In genomic region chr2:196000551-196000950, GRCh38 we compare ENCODE assay signal across 37 cellular contexts.
DNase-seq lines count a peak whose midpoint lies in the region; ATAC-seq, FAIRE-seq and TF ChIP-seq lines count a peak whose summit lies in the region.
"Had no signal": no experiment of that assay in that cellular context is flagged by ENCODE, and none has a peak within 500 bp of the region (broad histone marks: within the 10 kb centered on the region; RNA-seq: fewer than 3 reads in every experiment).

No MANE protein-coding gene starts in this region.

- H2AFZ ChIP-seq in HepG2 (ENCODE audit: low read length) (no peak overlapping the region), GM12878 (ENCODE audit: control insufficient read depth, low read depth, low read length) (no peak overlapping the region), K562 (ENCODE audit: low read depth, low read length) (no peak overlapping the region)

- H3K4me3 ChIP-seq in HepG2 (replicated peaks in 1 of 3; ENCODE audit: insufficient read depth in 1 of 3, low read depth in 2 of 3, low read length in 3 of 3) (no peak overlapping the region), right lobe of liver (no peak overlapping the region), HEK293 (ENCODE audit: low read depth, low read length) (no peak overlapping the region), GM12878 (no peak overlapping the region), K562 (no peak overlapping the region), ascending aorta (no peak overlapping the region)
- H3K4me3 ChIP-seq: A549; BLaER1; BLaER1 treated with 17β-estradiol and CSF1 and Interleukin-3, amounts not matched to agents 10 nM and 100 nM had no signal

- no peaks in the 10 kb centered on the region for H3K9me1 ChIP-seq in K562 (ENCODE audit: control insufficient read depth, insufficient read depth, low read length)

- DNase-seq in HepG2 (ENCODE audit: low spot score) (no peak), right lobe of liver (no peak), GM12878 (ENCODE audit: low read depth, low spot score) (no peak), K562 (ENCODE audit: extremely low read depth in 1 of 4, low spot score in 3 of 4) (no peak), ascending aorta (ENCODE audit: low spot score in 2 of 2) (no peak), COLO668 (lab: John Stamatoyannopoulos, UW; ENCODE audit: unreplicated experiment) (no peak), T-cell (no peak)
- DNase-seq: 8988T; ACHN; AML-193; BE2C; C1 segment of cervical spinal cord; Caco-2; Calu3; CD4-positive, alpha-beta memory T cell; CD4-positive, alpha-beta T cell; CD4-positive, CD25-positive, alpha-beta regulatory T cell; CD8-positive, alpha-beta memory T cell; CD8-positive, alpha-beta T cell; COR-L47; DMS 273 treated with DMSO at 0.1 percent for 48 hours; DMS153; DMS53; DMS79; DMS79 treated with DMSO at 0.1 percent for 48 hours; DND-41; EL had no signal

- H3K4me2 ChIP-seq in HepG2 (ENCODE audit: low read depth, low read length) (no peak overlapping the region), GM12878 (ENCODE audit: control insufficient read depth, insufficient read depth) (no peak overlapping the region), K562 (ENCODE audit: insufficient read depth, low read length) (no peak overlapping the region)
- H3K4me2 ChIP-seq: A549; BLaER1; BLaER1 treated with 17β-estradiol and CSF1 and Interleukin-3, amounts not matched to agents 10 nM and 100 nM had no signal

- H3K36me3 Mint-ChIP-seq in T-cell: no peaks in the 10 kb centered on the region
- H3K36me3 Mint-ChIP-seq: CD14-positive monocyte; CD4-positive, CD25-positive, alpha-beta regulatory T cell; CD8-positive, alpha-beta memory T cell had no signal

- FAIRE-seq in HepG2 (lab: Jason Lieb, UNC) (no peak), GM12878 (lab: Jason Lieb, UNC) (no peak), K562 (lab: Jason Lieb, UNC) (no peak)
- FAIRE-seq: A204.1, A549, D721Med had no signal

- no peak overlapping the region for H3K27ac ChIP-seq in HepG2 (ENCODE audit: extremely low read length, insufficient read depth, low read length)
- no peak overlapping the region for H3K27ac ChIP-seq in right lobe of liver
- H3K27ac ChIP-seq in HEK293 (ENCODE audit: extremely low read depth, low read depth, low read length): no peak overlapping the region
- H3K27ac ChIP-seq in GM12878 (ENCODE audit: control insufficient read depth, insufficient read depth): no peak overlapping the region
- H3K27ac ChIP-seq in K562 (ENCODE audit: extremely low read depth, low read depth, low read length): no peak overlapping the region
- no peak overlapping the region for H3K27ac ChIP-seq in ascending aorta
- H3K27ac ChIP-seq: 22Rv1; A549; BLaER1; BLaER1 treated with 17β-estradiol and CSF1 and Interleukin-3, amounts not matched to agents 10 nM and 100 nM; C4-2B had no signal

- H3K4me1 Mint-ChIP-seq in T-cell: peaks cover 5 to 11% (median 8%) of the 10 kb centered on the region in 3 donors
- H3K4me1 Mint-ChIP-seq: B cell; CD14-positive monocyte; CD8-positive, alpha-beta memory T cell had no signal

- no peak overlapping the region for H3K27ac Mint-ChIP-seq in T-cell
- H3K27ac Mint-ChIP-seq: B cell; CD14-positive monocyte; CD4-positive, alpha-beta memory T cell; CD4-positive, alpha-beta T cell; CD4-positive, CD25-positive, alpha-beta regulatory T cell; CD8-positive, alpha-beta memory T cell; CD8-positive, alpha-beta T cell had no signal

- SMC1A ChIA-PET in GM12878 (lab: Charles Lee; ENCODE audit: uncharacterized antibody, unreplicated experiment): interaction anchor here (1.0 to 1.9 kb wide), 2 partner anchors 11 to 641 kb away, joined by 3 to 9 read pairs; no protein-coding TSS in a partner anchor

- H3K9ac ChIP-seq in HepG2 (ENCODE audit: insufficient read depth, low read depth, low read length): no peak overlapping the region
- H3K9ac ChIP-seq in GM12878 (ENCODE audit: control insufficient read depth, insufficient read depth, low read length): no peak overlapping the region
- H3K9ac ChIP-seq in K562 (ENCODE audit: insufficient read depth in 1 of 2, low read depth in 2 of 2, low read length in 2 of 2): no peak overlapping the region
- H3K9ac ChIP-seq: BLaER1; BLaER1 treated with 17β-estradiol and CSF1 and Interleukin-3, amounts not matched to agents 10 nM and 100 nM had no signal

- TF ChIP-seq CTCF in HepG2 (CRISPR knock-in tag; IDR thresholded peaks at IDR 0.05): no peak
- no peak for TF ChIP-seq CTCF in right lobe of liver (IDR thresholded peaks at IDR 0.05)
- TF ChIP-seq CTCF in HEK293 (tag by site-specific recombination; IDR thresholded peaks at IDR 0.05): no peak
- TF ChIP-seq CTCF in GM12878 (IDR thresholded peaks at IDR 0.05 in 2 of 3, conservative IDR thresholded peaks at IDR 0.05 in 1 of 3; ENCODE audit: control insufficient read depth in 2 of 3, extremely low read depth in 1 of 3, insufficient read depth in 1 of 3, low read depth in 3 of 3, low read length in 3 of 3): no peak
- no peak for TF ChIP-seq CTCF in K562 (IDR thresholded peaks at IDR 0.05 in 2 of 3, conservative IDR thresholded peaks at IDR 0.05 in 1 of 3; ENCODE audit: insufficient read depth in 2 of 3, low read depth in 1 of 3, low read length in 3 of 3)
- TF ChIP-seq CTCF in ascending aorta (IDR thresholded peaks at IDR 0.05): no peak

- intact Hi-C loops in HepG2 (cut with micrococcal nuclease; ENCODE audit: unreplicated experiment) (no loop called here), right lobe of liver (cut with DNase I) (no loop called here), GM12878 (cut with micrococcal nuclease; ENCODE audit: unreplicated experiment) (no loop called here), K562 (cut with micrococcal nuclease) (no loop called here), ascending aorta (cut with DNase I) (no loop called here)

- no peak overlapping the region for H3K4me3 Mint-ChIP-seq in T-cell
- H3K4me3 Mint-ChIP-seq: B cell; CD14-positive monocyte; CD4-positive, alpha-beta memory T cell; CD4-positive, alpha-beta T cell; CD4-positive, CD25-positive, alpha-beta regulatory T cell; CD8-positive, alpha-beta memory T cell; CD8-positive, alpha-beta T cell had no signal

- no peaks in the 10 kb centered on the region for H3K27me3 ChIP-seq in HepG2 (ENCODE audit: control insufficient read depth in 1 of 2, insufficient read depth in 2 of 2, low read length in 2 of 2)
- no peaks in the 10 kb centered on the region for H3K27me3 ChIP-seq in right lobe of liver
- H3K27me3 ChIP-seq in GM12878 (replicated peaks in 1 of 2; ENCODE audit: control insufficient read depth in 2 of 2, insufficient read depth in 2 of 2, low read length in 1 of 2): no peaks in the 10 kb centered on the region
- H3K27me3 ChIP-seq in K562 (ENCODE audit: control insufficient read depth in 2 of 2, insufficient read depth in 2 of 2, low read length in 2 of 2): no peaks in the 10 kb centered on the region
- H3K27me3 ChIP-seq in ascending aorta: no peaks in the 10 kb centered on the region
- H3K27me3 ChIP-seq: BE2C; BLaER1; BLaER1 treated with 17β-estradiol and CSF1 and Interleukin-3, amounts not matched to agents 10 nM and 100 nM had no signal

- no TSS peak for BruUV-seq in HepG2 (replicated peaks; lab: Mats Ljungman, UMichigan)
- BruUV-seq in GM12878 (replicated peaks; lab: Mats Ljungman, UMichigan): no TSS peak
- BruUV-seq in K562 (replicated peaks; lab: Mats Ljungman, UMichigan): no TSS peak

- in situ Hi-C loops in HepG2 (cut with HindIII; ENCODE audit: extremely low pct_ligation_motif_present, low pct_unique_long_range_greater_than_20kb): no loop called here
- in situ Hi-C loops in GM12878 (cut with MboI): no loop called here
- in situ Hi-C loops in K562 (cut with MboI): no loop called here

- TF ChIP-seq EP300 in HepG2 (IDR thresholded peaks at IDR 0.05; ENCODE audit: low read depth in 2 of 2, low read length in 2 of 2) (no peak), HepG2 (CRISPR knock-in tag; IDR thresholded peaks at IDR 0.05; ENCODE audit: borderline replicate concordance) (no peak), GM12878 (IDR thresholded peaks at IDR 0.05; ENCODE audit: borderline replicate concordance in 1 of 2, control insufficient read depth in 1 of 2, low read depth in 2 of 2, low read length in 2 of 2) (no peak), K562 (IDR thresholded peaks at IDR 0.05; ENCODE audit: low read length) (no peak)

- H3K36me3 ChIP-seq in HepG2 (replicated peaks in 1 of 2; ENCODE audit: control insufficient read depth in 1 of 2, insufficient read depth in 2 of 2, low read length in 2 of 2): no peaks in the 10 kb centered on the region
- no peaks in the 10 kb centered on the region for H3K36me3 ChIP-seq in right lobe of liver
- no peaks in the 10 kb centered on the region for H3K36me3 ChIP-seq in HEK293 (ENCODE audit: control insufficient read depth in 2 of 2, insufficient read depth in 1 of 2, low read length in 2 of 2)
- H3K36me3 ChIP-seq in GM12878 (ENCODE audit: control insufficient read depth in 2 of 2, insufficient read depth in 2 of 2, low read length in 1 of 2): no peaks in the 10 kb centered on the region
- no peaks in the 10 kb centered on the region for H3K36me3 ChIP-seq in K562 (ENCODE audit: control insufficient read depth, insufficient read depth, low read length)
- no peaks in the 10 kb centered on the region for H3K36me3 ChIP-seq in ascending aorta
- H3K36me3 ChIP-seq: BE2C; BLaER1; BLaER1 treated with 17β-estradiol and CSF1 and Interleukin-3, amounts not matched to agents 10 nM and 100 nM had no signal

- H4K20me1 ChIP-seq in HepG2 (ENCODE audit: insufficient read depth, low read length): no peaks in the 10 kb centered on the region
- no peaks in the 10 kb centered on the region for H4K20me1 ChIP-seq in GM12878 (ENCODE audit: control insufficient read depth, insufficient read depth)
- H4K20me1 ChIP-seq in K562 (replicated peaks; ENCODE audit: control insufficient read depth, insufficient read depth, low read length): no peaks in the 10 kb centered on the region
- H4K20me1 ChIP-seq: BLaER1; BLaER1 treated with 17β-estradiol and CSF1 and Interleukin-3, amounts not matched to agents 10 nM and 100 nM had no signal

- POLR2A ChIA-PET in HepG2 (lab: Yijun Ruan, JAX) (no interaction called here), HEK293 (lab: Yijun Ruan, JAX) (no interaction called here), GM12878 (lab: Charles Lee) (no interaction called here), K562 (lab: Yijun Ruan, JAX) (no interaction called here), T-cell (lab: Charles Lee) (no interaction called here)

- TF ChIP-seq POLR2A in HepG2 (IDR thresholded peaks at IDR 0.05; ENCODE audit: insufficient read depth in 1 of 2, low read depth in 2 of 2, low read length in 2 of 2) (no peak), right lobe of liver (IDR thresholded peaks at IDR 0.05) (no peak), GM12878 (IDR thresholded peaks at IDR 0.05; ENCODE audit: low read depth, low read length) (no peak), K562 (conservative IDR thresholded peaks at IDR 0.05) (no peak)

- RAD21 ChIA-PET in GM12878 (lab: Charles Lee; ENCODE audit: unreplicated experiment): no interaction called here

- peaks cover 8 to 12% (median 12%) of the 10 kb centered on the region in 3 donors for H3K9me3 Mint-ChIP-seq in T-cell

- H3K9me3 ChIP-seq in HepG2 (ENCODE audit: low read length): no peaks in the 10 kb centered on the region
- no peaks in the 10 kb centered on the region for H3K9me3 ChIP-seq in right lobe of liver
- no peaks in the 10 kb centered on the region for H3K9me3 ChIP-seq in HEK293 (ENCODE audit: control insufficient read depth, insufficient read depth, low read depth, low read length)
- H3K9me3 ChIP-seq in GM12878 (replicated peaks; ENCODE audit: control insufficient read depth, insufficient read depth, low read length): no peaks in the 10 kb centered on the region
- H3K9me3 ChIP-seq in K562 (replicated peaks; ENCODE audit: control insufficient read depth, insufficient read depth, low read depth, low read length): no peaks in the 10 kb centered on the region
- H3K9me3 ChIP-seq in ascending aorta: no peaks in the 10 kb centered on the region
- H3K9me3 ChIP-seq: A549, BE2C, BLaER1, Caco-2 had no signal

- TF ChIP-seq RAD21 in HepG2 (CRISPR knock-in tag; IDR thresholded peaks at IDR 0.05) (no peak), GM12878 (IDR thresholded peaks at IDR 0.05; ENCODE audit: insufficient read depth, low read depth, low read length) (no peak), K562 (CRISPR knock-in tag; conservative IDR thresholded peaks at IDR 0.05 in 1 of 2, IDR thresholded peaks at IDR 0.05 in 1 of 2) (no peak)

- WGBS in HepG2 (ENCODE audit: low lambda C conversion rate): 0% methylated on average over 1 of the region's 1 CpG
- WGBS in right lobe of liver (ENCODE audit: insufficient coverage, low coverage, low lambda C conversion rate, missing lambda C conversion rate): 65% methylated on average over 1 of the region's 1 CpG
- 77% methylated on average over 1 of the region's 1 CpG for WGBS in GM12878 (ENCODE audit: insufficient coverage, insufficient replicate concordance, low lambda C conversion rate, missing lambda C conversion rate)
- 0% methylated on average over 1 of the region's 1 CpG for WGBS in K562 (ENCODE audit: insufficient coverage, low coverage, missing lambda C conversion rate)

- ATAC-seq in HepG2 (no peak), right lobe of liver (no peak), GM12878 (no peak), K562 (no peak), T-cell (replicated peaks in 1 of 4) (no peak)
- ATAC-seq: A549; CD8-positive, alpha-beta T cell had no signal

- no peaks in the 10 kb centered on the region for H3K4me1 ChIP-seq in HepG2 (ENCODE audit: insufficient read depth, low read length)
- H3K4me1 ChIP-seq in right lobe of liver: no peaks in the 10 kb centered on the region
- H3K4me1 ChIP-seq in HEK293 (ENCODE audit: control insufficient read depth, insufficient read depth, low read length): no peaks in the 10 kb centered on the region
- H3K4me1 ChIP-seq in GM12878 (ENCODE audit: control insufficient read depth, insufficient read depth, low read length): no peaks in the 10 kb centered on the region
- no peaks in the 10 kb centered on the region for H3K4me1 ChIP-seq in K562 (replicated peaks in 1 of 2; ENCODE audit: control insufficient read depth in 2 of 2, insufficient read depth in 2 of 2, low read length in 2 of 2)
- H3K4me1 ChIP-seq in ascending aorta: no peaks in the 10 kb centered on the region
- H3K4me1 ChIP-seq: A549; BE2C; BLaER1; BLaER1 treated with 17β-estradiol and CSF1 and Interleukin-3, amounts not matched to agents 10 nM and 100 nM; Caco-2 had no signal

- H3K27me3 Mint-ChIP-seq in T-cell: peaks cover 5 to 9% of the 10 kb centered on the region in 2 donors
- H3K27me3 Mint-ChIP-seq: CD4-positive, alpha-beta T cell had no signal

- CTCF ChIA-PET in HepG2 (lab: Yijun Ruan, JAX; ENCODE audit: low intra/inter-chr PET ratio, low total read pairs) (no interaction called here), HEK293 (lab: Yijun Ruan, JAX) (interaction anchor here (0.8 kb wide), 1 partner anchor 66 kb away, joined by 3 read pairs; no protein-coding TSS in a partner anchor), GM12878 (lab: Yijun Ruan, JAX) (interaction anchor here (0.5 to 1.7 kb wide), 3 partner anchors 46 to 337 kb away, joined by 3 to 6 read pairs (median 4); partner anchors contain the start of gene DNAH7), K562 (lab: Yijun Ruan, JAX; ENCODE audit: low intra/inter-chr PET ratio) (no interaction called here), T-cell (lab: Charles Lee) (no interaction called here)

- H3K79me2 ChIP-seq in HepG2 (ENCODE audit: insufficient read depth, low read length): no peaks in the 10 kb centered on the region
- no peaks in the 10 kb centered on the region for H3K79me2 ChIP-seq in GM12878 (ENCODE audit: control insufficient read depth, insufficient read depth, low read length)
- H3K79me2 ChIP-seq in K562 (ENCODE audit: control insufficient read depth, insufficient read depth, low read length): no peaks in the 10 kb centered on the region

Comparison
In these comparisons a context has a peak if more than half of its experiments do, and no peak if none do; other contexts are left out.
1. CTCF ChIA-PET loops: an anchor here in HEK293 (0.8 kb wide) and GM12878 (0.5 to 1.7 kb wide); none called in HepG2, K562 and T-cell.